16 cellular contexts compared by ENCODE assay signal in the genomic region with DNA sequence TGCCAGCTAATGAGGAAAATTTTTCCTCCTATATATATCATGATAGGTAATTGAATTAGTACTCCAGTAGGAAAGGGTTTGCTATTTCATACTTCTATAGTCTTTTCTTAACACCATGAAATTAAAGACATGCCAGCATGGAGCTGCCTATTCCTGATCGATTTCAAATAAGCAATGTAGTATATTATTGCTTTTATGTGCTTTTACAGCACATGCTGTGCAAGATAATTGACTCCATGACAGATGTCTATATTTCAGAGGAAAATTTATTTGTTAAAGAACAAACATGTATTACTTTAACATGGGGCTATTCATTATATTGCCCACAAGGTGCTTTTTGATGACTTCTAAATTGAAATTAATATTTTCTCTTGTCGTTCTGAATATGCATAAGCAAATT. TPM values are rescaled to one million over a fixed set of nuclear protein-coding genes. Genes with fewer than 3 reads are reported as not detected.
DNase-seq lines count a peak whose midpoint lies in the region; TF ChIP-seq lines count a peak whose summit lies in the region.
"Had no signal": no experiment of that assay in that cellular context is flagged by ENCODE, and none has a peak within 500 bp of the region (broad histone marks: within the 10 kb centered on the region; RNA-seq: fewer than 3 reads in every experiment).

No MANE protein-coding gene starts in this region.

- no peak overlapping the region for H3K4me3 ChIP-seq in HEK293 (ENCODE audit: low read depth, low read length)
- H3K4me3 ChIP-seq in endodermal cell (ENCODE audit: low read length): no peak overlapping the region
- H3K4me3 ChIP-seq in neuronal stem cell (ENCODE audit: low read length in 2 of 2): no peak overlapping the region
- H3K4me3 ChIP-seq: BLaER1 treated with 17β-estradiol and CSF1 and Interleukin-3, amounts not matched to agents 10 nM and 100 nM had no signal

- H3K18ac ChIP-seq in neuronal stem cell (ENCODE audit: low read length): no peak overlapping the region

- H3K14ac ChIP-seq in neuronal stem cell (ENCODE audit: low read length): no peak overlapping the region

- no peak overlapping the region for H2BK15ac ChIP-seq in neuronal stem cell (ENCODE audit: low read length)

- H3K27me3 Mint-ChIP-seq in endodermal cell (ENCODE audit: insufficient read depth): peaks cover 75% of the 10 kb centered on the region
- H3K27me3 Mint-ChIP-seq in activated T-helper 1 cell treated with anti-CD3 and anti-CD28 coated beads, Interleukin-12 subunit alpha, Interleukin-12 subunit beta, Interleukin-2, Interleukin-4 antibody, amounts not matched to agents 30 ng/mL and 10 ng/mL and 1 ng/mL, durations not matched to agents 14 hours and 24 hours and 36 hours (ENCODE audit: insufficient read depth): peaks cover 6% of the 10 kb centered on the region

- peak; percentile 34 for DNase-seq in NCI-H748 (lab: John Stamatoyannopoulos, UW; ENCODE audit: unreplicated experiment)
- no peak for DNase-seq in NCI-H748 treated with DMSO at 0.1 percent for 48 hours (lab: John Stamatoyannopoulos, UW)
- no peak for DNase-seq in endodermal cell
- no peak for DNase-seq in neuronal stem cell (ENCODE audit: low spot score)
- DNase-seq in activated T-helper 1 cell treated with anti-CD3 and anti-CD28 coated beads, Interleukin-12 subunit alpha, Interleukin-12 subunit beta, Interleukin-2, Interleukin-4 antibody, amounts not matched to agents 30 ng/mL and 10 ng/mL and 1 ng/mL, durations not matched to agents 14 hours and 24 hours and 36 hours (ENCODE audit: low spot score): no peak
- DNase-seq in GM13976 (ENCODE audit: low spot score): no peak
- DNase-seq: ACHN; Calu3; CD4-positive, CD25-positive, alpha-beta regulatory T cell; DMS 273 treated with DMSO at 0.1 percent for 48 hours; GOT3; H9; HFFc6 had no signal

- H3K9ac ChIP-seq in endodermal cell (ENCODE audit: extremely low read depth, low read length, poor library complexity, severe bottlenecking) (no peak overlapping the region), neuronal stem cell (ENCODE audit: low read depth, low read length, poor library complexity) (no peak overlapping the region)
- H3K9ac ChIP-seq: BLaER1 treated with 17β-estradiol and CSF1 and Interleukin-3, amounts not matched to agents 10 nM and 100 nM had no signal

- intact Hi-C loops in activated T-helper 1 cell treated with anti-CD3 and anti-CD28 coated beads, Interleukin-12 subunit alpha, Interleukin-12 subunit beta, Interleukin-2, Interleukin-4 antibody, amounts not matched to agents 30 ng/mL and 10 ng/mL and 1 ng/mL, durations not matched to agents 14 hours and 24 hours and 36 hours (cut with micrococcal nuclease): no loop called here

- H3K27me3 ChIP-seq in endodermal cell (ENCODE audit: control insufficient read depth, insufficient read depth, low read length, poor library complexity, severe bottlenecking) (peaks cover 84% of the 10 kb centered on the region), neuronal stem cell (ENCODE audit: control insufficient read depth in 3 of 3, insufficient read depth in 3 of 3, low read depth in 1 of 3, low read length in 3 of 3) (peaks cover 0 to 11% (median 0%) of the 10 kb centered on the region in 3 experiments)

- in situ Hi-C loops in GM13976 (cut with MboI; ENCODE audit: low sequenced_read_pairs, unreplicated experiment): no loop called here

- TF ChIP-seq CTCF in HEK293 (tag by site-specific recombination; IDR thresholded peaks at IDR 0.05) (no peak), endodermal cell (conservative IDR thresholded peaks at IDR 0.05) (no peak), GM13976 (IDR thresholded peaks at IDR 0.05; ENCODE audit: borderline replicate concordance, control extremely low read depth, extremely low read depth, insufficient read depth, missing control alignments) (no peak)

- H3K4me1 ChIP-seq in HEK293 (ENCODE audit: control insufficient read depth, insufficient read depth, low read length) (peaks cover 25% of the 10 kb centered on the region), endodermal cell (ENCODE audit: control insufficient read depth, insufficient read depth, low read length) (no peaks in the 10 kb centered on the region), neuronal stem cell (ENCODE audit: control insufficient read depth in 2 of 2, insufficient read depth in 1 of 2, low read depth in 1 of 2, low read length in 2 of 2) (peaks cover 3 to 31% of the 10 kb centered on the region in 2 donors)

- H2BK12ac ChIP-seq in neuronal stem cell (ENCODE audit: low read length): no peak overlapping the region

- H3K23ac ChIP-seq in neuronal stem cell (ENCODE audit: low read depth, low read length, poor library complexity): no peak overlapping the region

- H3K27ac Mint-ChIP-seq in endodermal cell: no peak overlapping the region
- no peak overlapping the region for H3K27ac Mint-ChIP-seq in activated T-helper 1 cell treated with anti-CD3 and anti-CD28 coated beads, Interleukin-12 subunit alpha, Interleukin-12 subunit beta, Interleukin-2, Interleukin-4 antibody, amounts not matched to agents 30 ng/mL and 10 ng/mL and 1 ng/mL, durations not matched to agents 14 hours and 24 hours and 36 hours
- H3K27ac Mint-ChIP-seq: CD4-positive, CD25-positive, alpha-beta regulatory T cell; HFFc6 had no signal

- H3K27ac ChIP-seq in HEK293 (ENCODE audit: extremely low read depth, low read depth, low read length): no peak overlapping the region
- peak overlapping the region; percentile 92 for H3K27ac ChIP-seq in endodermal cell (ENCODE audit: low read depth, low read length)
- no peak overlapping the region for H3K27ac ChIP-seq in neuronal stem cell (replicated peaks; ENCODE audit: low read length)
- H3K27ac ChIP-seq: BLaER1 treated with 17β-estradiol and CSF1 and Interleukin-3, amounts not matched to agents 10 nM and 100 nM; HL-60 had no signal

- H3K9me3 ChIP-seq in HEK293 (ENCODE audit: control insufficient read depth, insufficient read depth, low read depth, low read length) (no peaks in the 10 kb centered on the region), endodermal cell (ENCODE audit: control insufficient read depth, low read length) (no peaks in the 10 kb centered on the region), neuronal stem cell (replicated peaks in 1 of 2; ENCODE audit: control insufficient read depth in 2 of 2, insufficient read depth in 1 of 2, low read depth in 1 of 2, low read length in 2 of 2) (peaks cover 0 to 4% of the 10 kb centered on the region in 2 donors)

- H4K91ac ChIP-seq in neuronal stem cell (ENCODE audit: low read depth, low read length, poor library complexity): no peak overlapping the region

- H4K8ac ChIP-seq in neuronal stem cell (ENCODE audit: low read depth, low read length): no peak overlapping the region

- H3K36me3 Mint-ChIP-seq in endodermal cell (ENCODE audit: low read depth): no peaks in the 10 kb centered on the region
- peaks cover 7% of the 10 kb centered on the region for H3K36me3 Mint-ChIP-seq in activated T-helper 1 cell treated with anti-CD3 and anti-CD28 coated beads, Interleukin-12 subunit alpha, Interleukin-12 subunit beta, Interleukin-2, Interleukin-4 antibody, amounts not matched to agents 30 ng/mL and 10 ng/mL and 1 ng/mL, durations not matched to agents 14 hours and 24 hours and 36 hours (ENCODE audit: low read depth)
- H3K36me3 Mint-ChIP-seq: CD4-positive, CD25-positive, alpha-beta regulatory T cell had no signal

- CTCF ChIA-PET in HEK293 (lab: Yijun Ruan, JAX): interaction anchor here (0.7 to 1.5 kb wide), 2 partner anchors 18 to 70 kb away, joined by 3 to 6 read pairs; no protein-coding TSS in a partner anchor

- H3K4me3 Mint-ChIP-seq in endodermal cell: no peak overlapping the region
- H3K4me3 Mint-ChIP-seq in activated T-helper 1 cell treated with anti-CD3 and anti-CD28 coated beads, Interleukin-12 subunit alpha, Interleukin-12 subunit beta, Interleukin-2, Interleukin-4 antibody, amounts not matched to agents 30 ng/mL and 10 ng/mL and 1 ng/mL, durations not matched to agents 14 hours and 24 hours and 36 hours: no peak overlapping the region
- H3K4me3 Mint-ChIP-seq: HFFc6 had no signal

- no peak overlapping the region for H2AK5ac ChIP-seq in neuronal stem cell (ENCODE audit: low read depth, low read length)

- no peak overlapping the region for H2BK120ac ChIP-seq in neuronal stem cell (ENCODE audit: low read depth, low read length)

- peak overlapping the region; percentile 43 for H2AFZ ChIP-seq in neuronal stem cell (ENCODE audit: low read length)

- H2BK5ac ChIP-seq in neuronal stem cell (ENCODE audit: low read length): no peak overlapping the region

- H3K4me1 Mint-ChIP-seq in endodermal cell: peaks cover 48% of the 10 kb centered on the region
- peaks cover 41% of the 10 kb centered on the region for H3K4me1 Mint-ChIP-seq in activated T-helper 1 cell treated with anti-CD3 and anti-CD28 coated beads, Interleukin-12 subunit alpha, Interleukin-12 subunit beta, Interleukin-2, Interleukin-4 antibody, amounts not matched to agents 30 ng/mL and 10 ng/mL and 1 ng/mL, durations not matched to agents 14 hours and 24 hours and 36 hours (ENCODE audit: low read depth)

- no peak overlapping the region for H3K4ac ChIP-seq in neuronal stem cell (ENCODE audit: low read length)

- no peaks in the 10 kb centered on the region for H3K79me1 ChIP-seq in neuronal stem cell (ENCODE audit: low read depth, low read length)

- POLR2A ChIA-PET in HEK293 (lab: Yijun Ruan, JAX): no interaction called here

- 98 to 100% methylated on average over 1 to 2 of the region's 2 CpGs for WGBS in endodermal cell (ENCODE audit: insufficient coverage in 1 of 2, insufficient read length in 1 of 2), 2 experiments
- WGBS in neuronal stem cell (ENCODE audit: extremely low coverage in 2 of 2, insufficient read length in 2 of 2, insufficient replicate concordance in 1 of 2), 2 donors: no CpG with 5 or more reads among the region's 2 CpGs

- H3K36me3 ChIP-seq in HEK293 (ENCODE audit: control insufficient read depth in 2 of 2, insufficient read depth in 1 of 2, low read length in 2 of 2) (no peaks in the 10 kb centered on the region), endodermal cell (ENCODE audit: control insufficient read depth, insufficient read depth, low read length) (no peaks in the 10 kb centered on the region), neuronal stem cell (replicated peaks in 1 of 2; ENCODE audit: control insufficient read depth in 2 of 2, insufficient read depth in 2 of 2, low read length in 2 of 2) (no peaks in the 10 kb centered on the region)
- H3K36me3 ChIP-seq: BLaER1 treated with 17β-estradiol and CSF1 and Interleukin-3, amounts not matched to agents 10 nM and 100 nM had no signal

- H3K9me3 Mint-ChIP-seq in endodermal cell: peaks cover 14% of the 10 kb centered on the region
- peaks cover 6% of the 10 kb centered on the region for H3K9me3 Mint-ChIP-seq in activated T-helper 1 cell treated with anti-CD3 and anti-CD28 coated beads, Interleukin-12 subunit alpha, Interleukin-12 subunit beta, Interleukin-2, Interleukin-4 antibody, amounts not matched to agents 30 ng/mL and 10 ng/mL and 1 ng/mL, durations not matched to agents 14 hours and 24 hours and 36 hours
- H3K9me3 Mint-ChIP-seq: H9 had no signal

- no peak overlapping the region for H3K4me2 ChIP-seq in neuronal stem cell (ENCODE audit: insufficient read depth, low read length, poor library complexity, severe bottlenecking)
- H3K4me2 ChIP-seq: BLaER1 treated with 17β-estradiol and CSF1 and Interleukin-3, amounts not matched to agents 10 nM and 100 nM had no signal

RNA-seq across cellular contexts. Expression of a gene that starts 4.7 kb away (rescaled TPM):
- 10 to 100 TPM; 32.9 to 38.2 TPM for total RNA-seq in endodermal cell
- polyA plus RNA-seq in endodermal cell (2013, experiment 1 of 2): 165 TPM
- 169 TPM for polyA plus RNA-seq in endodermal cell (2013, experiment 2 of 2)
- polyA plus RNA-seq in neuronal stem cell (2013, experiment 1 of 2): 64.4 TPM
- 66.9 TPM for polyA plus RNA-seq in neuronal stem cell (2013, experiment 2 of 2)
- total RNA-seq in activated T-helper 1 cell treated with anti-CD3 and anti-CD28 coated beads, Interleukin-12 subunit alpha, Interleukin-12 subunit beta, Interleukin-2, Interleukin-4 antibody, amounts not matched to agents 30 ng/mL and 10 ng/mL and 1 ng/mL, durations not matched to agents 14 hours and 24 hours and 36 hours: 74.0 and 80.7 TPM in 2 replicates
